Comparison of ENCODE assay signal across 1 cellular context in genomic region chr1:94954292-94955220, GRCh38.
TF ChIP-seq lines count a peak whose summit lies in the region.

No MANE protein-coding gene starts in this region.

TF ChIP-seq in WTC11, 78 proteins besides CTCF, POLR2A, EP300 and RAD21 (continued from another document):
- TF ChIP-seq ZMAT4 (CRISPR knock-in tag; IDR thresholded peaks at IDR 0.05) (no peak), TEAD1 (CRISPR knock-in tag; IDR thresholded peaks at IDR 0.05) (no peak), NFYB (CRISPR knock-in tag; conservative IDR thresholded peaks at IDR 0.05; ENCODE audit: low read depth) (no peak), ZNF121 (CRISPR knock-in tag; IDR thresholded peaks at IDR 0.05) (no peak), ESRRA (CRISPR knock-in tag; IDR thresholded peaks at IDR 0.05; ENCODE audit: borderline replicate concordance) (no peak), HMGXB4 (CRISPR knock-in tag; IDR thresholded peaks at IDR 0.05) (no peak)
